ENCODE assay signal across 9 cellular contexts in genomic region chr1:160834945-160835565, GRCh38. TPM values are rescaled to one million over a fixed set of nuclear protein-coding genes. Genes with fewer than 3 reads are reported as not detected.
DNase-seq lines count a peak whose midpoint lies in the region; ATAC-seq, FAIRE-seq and TF ChIP-seq lines count a peak whose summit lies in the region.
"Had no signal": no experiment of that assay in that cellular context is flagged by ENCODE, and none has a peak within 500 bp of the region (broad histone marks: within the 10 kb centered on the region; RNA-seq: fewer than 3 reads in every experiment).

No MANE protein-coding gene starts in this region.

- no peaks in the 10 kb centered on the region for H3K9me3 ChIP-seq in BLaER1 treated with 17β-estradiol and CSF1 and Interleukin-3, amounts not matched to agents 10 nM and 100 nM (replicated peaks in 1 of 11)
- no peaks in the 10 kb centered on the region for H3K9me3 ChIP-seq in NT2/D1 (ENCODE audit: insufficient read depth, low read length)
- H3K9me3 ChIP-seq: SJSA1 had no signal

- no peaks in the 10 kb centered on the region for H3K27me3 Mint-ChIP-seq in activated naive CD8-positive, alpha-beta T cell treated with anti-CD3 and anti-CD28 coated beads, Interleukin-2, amount 10 ng/mL, durations not matched to agents 7 days and 5 days

- no peaks in the 10 kb centered on the region for H3K27me3 ChIP-seq in BLaER1 treated with 17β-estradiol and CSF1 and Interleukin-3, amounts not matched to agents 10 nM and 100 nM
- peaks cover 2% of the 10 kb centered on the region for H3K27me3 ChIP-seq in NT2/D1 (ENCODE audit: insufficient read depth, insufficient read length)

- peak; percentile 81 for FAIRE-seq in GM12892 (lab: Jason Lieb, UNC)

- peaks cover 56% of the 10 kb centered on the region for H3K4me1 Mint-ChIP-seq in activated naive CD8-positive, alpha-beta T cell treated with anti-CD3 and anti-CD28 coated beads, Interleukin-2, amount 10 ng/mL, durations not matched to agents 7 days and 5 days

- H3K4me3 Mint-ChIP-seq in activated naive CD8-positive, alpha-beta T cell treated with anti-CD3 and anti-CD28 coated beads, Interleukin-2, amount 10 ng/mL, durations not matched to agents 7 days and 5 days, result no peak overlapping the region

- H3K27ac ChIP-seq in BLaER1 treated with 17β-estradiol and CSF1 and Interleukin-3, amounts not matched to agents 10 nM and 100 nM, result peak overlapping the region in 1 of 11 experiments; percentile 93; a peak in 2 of 22 replicates
- H3K27ac ChIP-seq: SJSA1 had no signal

- H3K9ac ChIP-seq in BLaER1 treated with 17β-estradiol and CSF1 and Interleukin-3, amounts not matched to agents 10 nM and 100 nM, result no peak overlapping the region
- no peak overlapping the region for H3K9ac ChIP-seq in NT2/D1 (ENCODE audit: insufficient read length, low read depth)

- intact Hi-C loops in left colon (cut with DNase I, micrococcal nuclease), result loop anchor here in 1 of 2 donors (5.0 kb wide), 1 partner anchor 117 kb away; the partner anchor contains the start of gene ITLN2

- H3K36me3 Mint-ChIP-seq in activated naive CD8-positive, alpha-beta T cell treated with anti-CD3 and anti-CD28 coated beads, Interleukin-2, amount 10 ng/mL, durations not matched to agents 7 days and 5 days, result peaks cover 8% of the 10 kb centered on the region

- peaks cover 33 to 62% (median 53%) of the 10 kb centered on the region in 10 experiments for H3K4me1 ChIP-seq in BLaER1 treated with 17β-estradiol and CSF1 and Interleukin-3, amounts not matched to agents 10 nM and 100 nM
- peaks cover 4% of the 10 kb centered on the region for H3K4me1 ChIP-seq in NT2/D1 (ENCODE audit: insufficient read depth, insufficient read length)
- H3K4me1 ChIP-seq: SJSA1 had no signal

- POLR2A ChIA-PET in activated naive CD8-positive, alpha-beta T cell treated with anti-CD3 and anti-CD28 coated beads, Interleukin-2, amount 10 ng/mL, durations not matched to agents 7 days and 5 days (lab: Charles Lee), result interaction anchor here (0.8 to 4.1 kb wide), 5 partner anchors 42 to 155 kb away, joined by 3 to 17 read pairs (median 3); partner anchors contain the start of gene ITLN2

- H3K36me3 ChIP-seq in BLaER1 treated with 17β-estradiol and CSF1 and Interleukin-3, amounts not matched to agents 10 nM and 100 nM, result no peaks in the 10 kb centered on the region
- no peaks in the 10 kb centered on the region for H3K36me3 ChIP-seq in NT2/D1 (ENCODE audit: insufficient read depth, insufficient read length, low read length)
- H3K36me3 ChIP-seq: SJSA1 had no signal

- H3K27ac Mint-ChIP-seq in activated naive CD8-positive, alpha-beta T cell treated with anti-CD3 and anti-CD28 coated beads, Interleukin-2, amount 10 ng/mL, durations not matched to agents 7 days and 5 days, result peak overlapping the region; percentile 86

- DNase-seq in GM12892 (ENCODE audit: insufficient read length) (no peak), NT2/D1 (ENCODE audit: low read depth, low spot score) (peak; percentile 75), left colon (peak in 1 of 2 donors; percentile 24), EL (no peak)
- no peak for DNase-seq in activated naive CD8-positive, alpha-beta T cell treated with anti-CD3 and anti-CD28 coated beads, Interleukin-2, amount 10 ng/mL, durations not matched to agents 7 days and 5 days

- no peak for ATAC-seq in activated naive CD8-positive, alpha-beta T cell treated with anti-CD3 and anti-CD28 coated beads, Interleukin-2, amount 10 ng/mL, durations not matched to agents 7 days and 5 days (ENCODE audit: low read depth)
- ATAC-seq in left colon (peak; percentile 53), GM19023 (IDR thresholded peaks at IDR 0.05; ENCODE audit: unreplicated experiment) (no peak), HG02642 (IDR thresholded peaks at IDR 0.05; ENCODE audit: poor library complexity, unreplicated experiment) (no peak)

- no peaks in the 10 kb centered on the region; a peak in 1 of 22 replicates for H4K20me1 ChIP-seq in BLaER1 treated with 17β-estradiol and CSF1 and Interleukin-3, amounts not matched to agents 10 nM and 100 nM

- no peak for TF ChIP-seq POLR2A in GM12892 (IDR thresholded peaks at IDR 0.05; ENCODE audit: low read depth, low read length)

- no peaks in the 10 kb centered on the region for H3K9me3 Mint-ChIP-seq in activated naive CD8-positive, alpha-beta T cell treated with anti-CD3 and anti-CD28 coated beads, Interleukin-2, amount 10 ng/mL, durations not matched to agents 7 days and 5 days

- H3K4me2 ChIP-seq in BLaER1 treated with 17β-estradiol and CSF1 and Interleukin-3, amounts not matched to agents 10 nM and 100 nM, result peak overlapping the region in 6 of 11 experiments; percentile 82 to 94 (median 89); a peak in 12 of 22 replicates

- H3K4me3 ChIP-seq in BLaER1 treated with 17β-estradiol and CSF1 and Interleukin-3, amounts not matched to agents 10 nM and 100 nM, result no peak overlapping the region
- H3K4me3 ChIP-seq in NT2/D1 (ENCODE audit: insufficient read length, low read depth), result no peak overlapping the region
- H3K4me3 ChIP-seq: SJSA1 had no signal

RNA-seq across cellular contexts. Expression of gene CD244, which starts 27.6 kb away (rescaled TPM):
- 1.3 TPM for polyA plus RNA-seq in GM12892 (2012; ENCODE audit: missing spikeins)
- total RNA-seq in activated naive CD8-positive, alpha-beta T cell treated with anti-CD3 and anti-CD28 coated beads, Interleukin-2, amount 10 ng/mL, durations not matched to agents 7 days and 5 days, result 1 to 10 TPM; 6.0 to 7.8 TPM
- under 1 TPM; 0.37 to 0.87 TPM for total RNA-seq in left colon
- total RNA-seq: SJSA1 had no signal

RNA-seq across cellular contexts. Expression of gene LY9, which starts 39.1 kb away (rescaled TPM):
- polyA plus RNA-seq in GM12892 (2012; ENCODE audit: missing spikeins), result 7.6 TPM
- 10 to 100 TPM; 70.9 to 73.6 TPM for total RNA-seq in activated naive CD8-positive, alpha-beta T cell treated with anti-CD3 and anti-CD28 coated beads, Interleukin-2, amount 10 ng/mL, durations not matched to agents 7 days and 5 days
- 1 to 10 TPM in 1 of 2 donors, under 1 TPM in 1; 0.67 to 2.6 TPM for total RNA-seq in left colon
- total RNA-seq: SJSA1 had no signal

RNA-seq across cellular contexts. Expression of gene ITLN1, which starts 49.9 kb away (rescaled TPM):
- not detected for polyA plus RNA-seq in GM12892 (2012; ENCODE audit: missing spikeins)
- total RNA-seq in activated naive CD8-positive, alpha-beta T cell treated with anti-CD3 and anti-CD28 coated beads, Interleukin-2, amount 10 ng/mL, durations not matched to agents 7 days and 5 days, result not detected
- total RNA-seq in left colon, result 100 to 1,000 TPM; 268 to 512 TPM
- total RNA-seq: SJSA1 had no signal

Comparison
In these comparisons a context has a peak if more than half of its experiments do, and no peak if none do; other contexts are left out.
1. RNA of gene LY9, which starts 39.1 kb away (total RNA-seq): 70.9 to 73.6 TPM in activated naive CD8-positive, alpha-beta T cell treated with anti-CD3 and anti-CD28 coated beads, Interleukin-2, amount 10 ng/mL, durations not matched to agents 7 days and 5 days; 0.67 to 2.6 TPM in left colon; every median in the first group is over 10 times any median in the second.
2. RNA of gene ITLN1, which starts 49.9 kb away (total RNA-seq): 268 to 512 TPM in left colon; not detected in activated naive CD8-positive, alpha-beta T cell treated with anti-CD3 and anti-CD28 coated beads, Interleukin-2, amount 10 ng/mL, durations not matched to agents 7 days and 5 days; every median in the first group is over 100 times any median in the second.